Comparison of ENCODE assay signal across 18 cellular contexts in genomic region chr15:61157933-61158332, GRCh38.
DNase-seq lines count a peak whose midpoint lies in the region; ATAC-seq, FAIRE-seq and TF ChIP-seq lines count a peak whose summit lies in the region.
"Had no signal": no experiment of that assay in that cellular context is flagged by ENCODE, and none has a peak within 500 bp of the region (broad histone marks: within the 10 kb centered on the region; RNA-seq: fewer than 3 reads in every experiment).

No MANE protein-coding gene starts in this region.

- DNase-seq in bronchial epithelial cell (ENCODE audit: low read depth) (no peak), heart right ventricle (peak; percentile 48 to 69), upper lobe of right lung (no peak), WERI-Rb-1 (no peak)
- DNase-seq in activated T-cell treated with anti-CD3 and anti-CD28 coated beads, Interleukin-2, amount 50 U/mL, for 48 hours: no peak
- DNase-seq: activated CD4-positive, alpha-beta T cell treated with anti-CD3 and anti-CD28 coated beads for 1 hour; activated CD8-positive, alpha-beta memory T cell treated with anti-CD3 and anti-CD28 coated beads, Interleukin-2, amount 50 U/mL, for 48 hours; activated naive CD4-positive, alpha-beta T cell treated with anti-CD3 and anti-CD28 coated beads, Interleukin-2, amount 10 ng/mL, durations not matched to agents 7 days and 5 days; DMS 273 treated with DMSO at 0.1 percent for 48 hours; endodermal cell; NCI-H2107; stimulated activated CD4-positive, alpha-beta T cell treated with anti-CD3 and anti-CD28 coated beads, Interleukin-1b, Interleukin-23, amount 100 ng/mL, for 48 hours; T-helper 2 cell; trophoblast cell had no signal

- no peaks in the 10 kb centered on the region for H3K27me3 Mint-ChIP-seq in nephron (ENCODE audit: low read depth)

- peak overlapping the region in 7 of 10 donors; percentile 31 to 61 (median 49) for H3K27ac ChIP-seq in heart right ventricle
- no peak overlapping the region for H3K27ac ChIP-seq in upper lobe of right lung
- no peak overlapping the region for H3K27ac ChIP-seq in WERI-Rb-1
- H3K27ac ChIP-seq: cardiac muscle cell had no signal

- H3K9me3 Mint-ChIP-seq in nephron: peaks cover 3% of the 10 kb centered on the region
- H3K9me3 Mint-ChIP-seq: activated naive CD4-positive, alpha-beta T cell treated with anti-CD3 and anti-CD28 coated beads, Interleukin-2, amount 10 ng/mL, durations not matched to agents 7 days and 5 days had no signal

- H3K27me3 ChIP-seq in bronchial epithelial cell (ENCODE audit: control insufficient read depth, insufficient read depth, low read length) (no peaks in the 10 kb centered on the region), heart right ventricle (no peaks in the 10 kb centered on the region), upper lobe of right lung (no peaks in the 10 kb centered on the region), WERI-Rb-1 (ENCODE audit: insufficient read depth, low read depth, severe bottlenecking) (no peaks in the 10 kb centered on the region)

- WGBS in heart right ventricle, 2 donors: 61 to 64% methylated on average over 6 of the region's 6 CpGs

- peak; percentile 80 to 90 (median 86) for ATAC-seq in heart right ventricle
- peak; percentile 82 for ATAC-seq in upper lobe of right lung
- ATAC-seq in GM21576 (IDR thresholded peaks at IDR 0.05; ENCODE audit: unreplicated experiment): no peak
- no peak for ATAC-seq in GM19397 (IDR thresholded peaks at IDR 0.05; ENCODE audit: unreplicated experiment)

- H3K4me1 Mint-ChIP-seq in nephron: peaks cover 29% of the 10 kb centered on the region
- H3K4me1 Mint-ChIP-seq: activated naive CD4-positive, alpha-beta T cell treated with anti-CD3 and anti-CD28 coated beads, Interleukin-2, amount 10 ng/mL, durations not matched to agents 7 days and 5 days had no signal

- H3K4me3 Mint-ChIP-seq in nephron: no peak overlapping the region
- H3K4me3 Mint-ChIP-seq: activated naive CD4-positive, alpha-beta T cell treated with anti-CD3 and anti-CD28 coated beads, Interleukin-2, amount 10 ng/mL, durations not matched to agents 7 days and 5 days; endodermal cell had no signal

- H3K27ac Mint-ChIP-seq in nephron: peak overlapping the region; percentile 51 to 89 (median 65)
- H3K27ac Mint-ChIP-seq: activated naive CD4-positive, alpha-beta T cell treated with anti-CD3 and anti-CD28 coated beads, Interleukin-2, amount 10 ng/mL, durations not matched to agents 7 days and 5 days; endodermal cell had no signal

- no peak for TF ChIP-seq CTCF in bronchial epithelial cell (IDR thresholded peaks at IDR 0.05; ENCODE audit: insufficient read depth, low read length, severe bottlenecking)
- no peak for TF ChIP-seq CTCF in heart right ventricle (IDR thresholded peaks at IDR 0.05)
- TF ChIP-seq CTCF in nephron (IDR thresholded peaks at IDR 0.05; ENCODE audit: unreplicated experiment in 3 of 3): no peak
- no peak for TF ChIP-seq CTCF in upper lobe of right lung (IDR thresholded peaks at IDR 0.05)
- no peak for TF ChIP-seq CTCF in WERI-Rb-1 (IDR thresholded peaks at IDR 0.05; ENCODE audit: low read depth, low read length)

- peaks cover 12% of the 10 kb centered on the region for H3K36me3 Mint-ChIP-seq in nephron (ENCODE audit: low read depth)
- H3K36me3 Mint-ChIP-seq: activated naive CD4-positive, alpha-beta T cell treated with anti-CD3 and anti-CD28 coated beads, Interleukin-2, amount 10 ng/mL, durations not matched to agents 7 days and 5 days had no signal

- H3K36me3 ChIP-seq in bronchial epithelial cell (ENCODE audit: control insufficient read depth, insufficient read depth, low read length): no peaks in the 10 kb centered on the region
- no peaks in the 10 kb centered on the region for H3K36me3 ChIP-seq in heart right ventricle
- no peaks in the 10 kb centered on the region for H3K36me3 ChIP-seq in upper lobe of right lung
- no peaks in the 10 kb centered on the region for H3K36me3 ChIP-seq in WERI-Rb-1
- H3K36me3 ChIP-seq: cardiac muscle cell had no signal

- no peak overlapping the region for H3K4me3 ChIP-seq in bronchial epithelial cell (ENCODE audit: low read depth, low read length)
- no peak overlapping the region for H3K4me3 ChIP-seq in heart right ventricle
- H3K4me3 ChIP-seq in upper lobe of right lung: no peak overlapping the region
- H3K4me3 ChIP-seq in WERI-Rb-1 (ENCODE audit: low read depth, low read length): no peak overlapping the region
- H3K4me3 ChIP-seq: cardiac muscle cell had no signal

- peak; percentile 55 for FAIRE-seq in bronchial epithelial cell (lab: Jason Lieb, UNC)

- no peaks in the 10 kb centered on the region for H3K9me3 ChIP-seq in heart right ventricle
- H3K9me3 ChIP-seq in upper lobe of right lung: no peaks in the 10 kb centered on the region
- H3K9me3 ChIP-seq in WERI-Rb-1 (ENCODE audit: severe bottlenecking): no peaks in the 10 kb centered on the region

- intact Hi-C loops in heart right ventricle (cut with DNase I): loop anchor here in 1 of 10 donors (10.0 kb wide), 1 partner anchor 403 kb away; no protein-coding TSS in a partner anchor
- intact Hi-C loops in upper lobe of right lung (cut with DNase I): no loop called here

- H3K4me1 ChIP-seq in heart right ventricle: peaks cover 0 to 29% (median 10%) of the 10 kb centered on the region in 9 donors
- no peaks in the 10 kb centered on the region for H3K4me1 ChIP-seq in upper lobe of right lung

Comparison
In these comparisons a context has a peak if more than half of its experiments do, and no peak if none do; other contexts are left out.
1. DNase-seq: peak in heart right ventricle (2 of 2); none in bronchial epithelial cell (single experiment), upper lobe of right lung (single experiment), WERI-Rb-1 (single experiment) and activated T-cell treated with anti-CD3 and anti-CD28 coated beads, Interleukin-2, amount 50 U/mL, for 48 hours (0 of 2).
2. ATAC-seq: peak in heart right ventricle (8 of 8) and upper lobe of right lung (single experiment); none in GM21576 (single experiment) and GM19397 (single experiment).
3. H3K27ac ChIP-seq: peak in heart right ventricle (7 of 10); none in upper lobe of right lung (single experiment) and WERI-Rb-1 (single experiment).